Comparison of ENCODE assay signal across 1 cellular context in the genomic region with DNA sequence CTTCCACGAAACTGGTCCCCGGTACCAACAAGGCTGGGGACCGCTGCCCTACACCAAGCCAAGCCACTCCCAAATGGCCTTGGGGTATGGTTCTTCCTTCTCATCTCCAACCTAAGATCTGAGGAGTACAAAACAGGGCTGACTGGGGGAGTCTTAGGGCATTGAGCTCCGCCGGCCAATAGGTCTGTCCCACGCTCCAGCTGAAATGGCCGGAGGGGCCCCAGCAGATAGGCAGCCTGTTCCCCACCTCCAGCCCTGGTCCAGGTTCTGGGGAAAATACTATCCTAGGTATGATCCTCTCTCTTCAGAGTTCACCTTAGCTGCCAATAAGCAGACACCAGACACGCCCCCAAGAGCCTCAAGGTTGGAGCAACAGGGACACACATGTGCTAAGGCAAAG.
TF ChIP-seq lines count a peak whose summit lies in the region.

No MANE protein-coding gene starts in this region.

TF ChIP-seq in IMR-90, 13 proteins besides CTCF, POLR2A, EP300 and RAD21:
- TF ChIP-seq FOS (IDR thresholded peaks at IDR 0.05; ENCODE audit: low read depth, low read length) (no peak), SMC3 (IDR thresholded peaks at IDR 0.05; ENCODE audit: low read depth, low read length) (no peak), USF2 (IDR thresholded peaks at IDR 0.05; ENCODE audit: low read depth, low read length) (no peak), BHLHE40 (IDR thresholded peaks at IDR 0.05; ENCODE audit: low read depth, low read length) (no peak), MAFK (IDR thresholded peaks at IDR 0.05; ENCODE audit: low read depth, low read length) (no peak), NFE2L2 (IDR thresholded peaks at IDR 0.05; ENCODE audit: low read depth, low read length) (no peak), CHD1 (IDR thresholded peaks at IDR 0.05; ENCODE audit: low read depth, low read length) (no peak), MAZ (IDR thresholded peaks at IDR 0.05; ENCODE audit: borderline replicate concordance, low read depth, low read length) (no peak), MXI1 (IDR thresholded peaks at IDR 0.05; ENCODE audit: borderline replicate concordance, low read depth, low read length) (no peak), RFX5 (IDR thresholded peaks at IDR 0.05; ENCODE audit: low read depth, low read length) (no peak), RCOR1 (IDR thresholded peaks at IDR 0.05; ENCODE audit: insufficient replicate concordance, low read length) (no peak)
